10 cellular contexts compared by ENCODE assay signal in genomic region chr5:124444147-124444775, GRCh38.
DNase-seq lines count a peak whose midpoint lies in the region; ATAC-seq and TF ChIP-seq lines count a peak whose summit lies in the region.
"Had no signal": no experiment of that assay in that cellular context is flagged by ENCODE, and none has a peak within 500 bp of the region (broad histone marks: within the 10 kb centered on the region; RNA-seq: fewer than 3 reads in every experiment).

No MANE protein-coding gene starts in this region.

- H3K27me3 ChIP-seq in WERI-Rb-1 (ENCODE audit: insufficient read depth, low read depth, severe bottlenecking) = no peaks in the 10 kb centered on the region
- H3K27me3 ChIP-seq: spleen had no signal

- no peaks in the 10 kb centered on the region for H3K9me3 ChIP-seq in WERI-Rb-1 (ENCODE audit: severe bottlenecking)
- H3K9me3 ChIP-seq: spleen had no signal

- peaks cover 0 to 13% of the 10 kb centered on the region in 2 donors for H3K27me3 Mint-ChIP-seq in natural killer cell treated with Interleukin-12 subunit alpha and Interleukin-12 subunit beta and Interleukin-15 and Interleukin-18, amount 100 ng/mL, for 72 hours
- peaks cover 7 to 20% of the 10 kb centered on the region in 2 donors for H3K27me3 Mint-ChIP-seq in natural killer cell (ENCODE audit: low read depth in 2 of 2)
- H3K27me3 Mint-ChIP-seq: activated CD8-positive, alpha-beta T cell treated with anti-CD3 and anti-CD28 coated beads for 36 hours had no signal

- no peaks in the 10 kb centered on the region for H3K36me3 Mint-ChIP-seq in natural killer cell treated with Interleukin-12 subunit alpha and Interleukin-12 subunit beta and Interleukin-15 and Interleukin-18, amount 100 ng/mL, for 72 hours
- H3K36me3 Mint-ChIP-seq in natural killer cell = no peaks in the 10 kb centered on the region

- H3K27ac ChIP-seq in WERI-Rb-1 = no peak overlapping the region
- H3K27ac ChIP-seq: spleen had no signal

- intact Hi-C loops in natural killer cell (cut with micrococcal nuclease) = no loop called here

- H3K4me3 ChIP-seq in WERI-Rb-1 (ENCODE audit: low read depth, low read length) = no peak overlapping the region
- H3K4me3 ChIP-seq: spleen had no signal

- H3K36me3 ChIP-seq in WERI-Rb-1 = no peaks in the 10 kb centered on the region
- H3K36me3 ChIP-seq: spleen had no signal

- H3K4me1 Mint-ChIP-seq in natural killer cell treated with Interleukin-12 subunit alpha and Interleukin-12 subunit beta and Interleukin-15 and Interleukin-18, amount 100 ng/mL, for 72 hours (ENCODE audit: low read depth in 2 of 2) = no peaks in the 10 kb centered on the region
- no peaks in the 10 kb centered on the region for H3K4me1 Mint-ChIP-seq in natural killer cell

- no peak overlapping the region for H3K4me3 Mint-ChIP-seq in natural killer cell treated with Interleukin-12 subunit alpha and Interleukin-12 subunit beta and Interleukin-15 and Interleukin-18, amount 100 ng/mL, for 72 hours
- no peak overlapping the region for H3K4me3 Mint-ChIP-seq in natural killer cell
- H3K4me3 Mint-ChIP-seq: activated CD8-positive, alpha-beta T cell treated with anti-CD3 and anti-CD28 coated beads for 36 hours had no signal

- H3K27ac Mint-ChIP-seq in natural killer cell treated with Interleukin-12 subunit alpha and Interleukin-12 subunit beta and Interleukin-15 and Interleukin-18, amount 100 ng/mL, for 72 hours = no peak overlapping the region
- no peak overlapping the region for H3K27ac Mint-ChIP-seq in natural killer cell
- H3K27ac Mint-ChIP-seq: activated CD8-positive, alpha-beta T cell treated with anti-CD3 and anti-CD28 coated beads for 36 hours had no signal

- H3K9me3 Mint-ChIP-seq in natural killer cell treated with Interleukin-12 subunit alpha and Interleukin-12 subunit beta and Interleukin-15 and Interleukin-18, amount 100 ng/mL, for 72 hours = no peaks in the 10 kb centered on the region
- no peaks in the 10 kb centered on the region for H3K9me3 Mint-ChIP-seq in natural killer cell
- H3K9me3 Mint-ChIP-seq: activated CD8-positive, alpha-beta T cell treated with anti-CD3 and anti-CD28 coated beads for 36 hours had no signal

- TF ChIP-seq CTCF in natural killer cell (IDR thresholded peaks at IDR 0.05) (no peak), WERI-Rb-1 (IDR thresholded peaks at IDR 0.05; ENCODE audit: low read depth, low read length) (no peak)

- peak; percentile 68 to 73 for ATAC-seq in natural killer cell treated with Interleukin-12 subunit alpha and Interleukin-12 subunit beta and Interleukin-15 and Interleukin-18, amount 100 ng/mL, for 72 hours
- ATAC-seq in natural killer cell = no peak
- ATAC-seq in HG02642 (IDR thresholded peaks at IDR 0.05; ENCODE audit: poor library complexity, unreplicated experiment) = peak; percentile 100
- peak; percentile 100 for ATAC-seq in HG03521 (IDR thresholded peaks at IDR 0.05; ENCODE audit: unreplicated experiment)
- ATAC-seq: activated CD8-positive, alpha-beta T cell treated with anti-CD3 and anti-CD28 coated beads for 36 hours had no signal

- DNase-seq in natural killer cell treated with Interleukin-12 subunit alpha and Interleukin-12 subunit beta and Interleukin-15 and Interleukin-18, amount 100 ng/mL, for 72 hours (ENCODE audit: low spot score) = no peak
- DNase-seq in natural killer cell = no peak
- DNase-seq in WERI-Rb-1 = no peak
- no peak for DNase-seq in RPMI8226
- no peak for DNase-seq in middle frontal gyrus (ENCODE audit: extremely low spot score, low spot score)
- no peak for DNase-seq in midbrain (lab: John Stamatoyannopoulos, UW)
- DNase-seq: activated CD8-positive, alpha-beta T cell treated with anti-CD3 and anti-CD28 coated beads for 36 hours; spleen had no signal

Comparison
In these comparisons a context has a peak if more than half of its experiments do, and no peak if none do; other contexts are left out.
1. ATAC-seq: peak in natural killer cell treated with Interleukin-12 subunit alpha and Interleukin-12 subunit beta and Interleukin-15 and Interleukin-18, amount 100 ng/mL, for 72 hours (2 of 2), HG02642 (single experiment) and HG03521 (single experiment); none in natural killer cell (0 of 3).